Comparison of ENCODE assay signal across 8 cellular contexts in genomic region chr2:240232961-240233890, GRCh38.
DNase-seq lines count a peak whose midpoint lies in the region; ATAC-seq and TF ChIP-seq lines count a peak whose summit lies in the region.

No MANE protein-coding gene starts in this region.

- H3K9me3 Mint-ChIP-seq in activated CD8-positive, alpha-beta T cell treated with anti-CD3 and anti-CD28 coated beads for 36 hours = peaks cover 8% of the 10 kb centered on the region

- 4% methylated on average over 35 to 39 of the region's 39 CpGs for WGBS in ectodermal cell, 2 experiments
- WGBS in right lobe of liver (ENCODE audit: insufficient coverage, low coverage, low lambda C conversion rate, missing lambda C conversion rate) = under 1% methylated on average over 13 of the region's 39 CpGs

- H3K27me3 ChIP-seq in ectodermal cell (ENCODE audit: control insufficient read depth, insufficient read depth, low read length, poor library complexity, severe bottlenecking) = no peaks in the 10 kb centered on the region
- H3K27me3 ChIP-seq in right lobe of liver = no peaks in the 10 kb centered on the region

- H3K36me3 ChIP-seq in ectodermal cell (ENCODE audit: control insufficient read depth, insufficient read depth, low read length) = no peaks in the 10 kb centered on the region
- no peaks in the 10 kb centered on the region for H3K36me3 ChIP-seq in right lobe of liver

- POLR2A ChIA-PET in activated CD8-positive, alpha-beta T cell treated with anti-CD3 and anti-CD28 coated beads for 36 hours (lab: Charles Lee) = interaction anchor here (1.0 kb wide), 1 partner anchor 198 kb away, joined by 3 read pairs; no protein-coding TSS in a partner anchor

- DNase-seq in DMS 273 (lab: John Stamatoyannopoulos, UW; ENCODE audit: unreplicated experiment) = peak; percentile 88
- no peak for DNase-seq in DMS 273 treated with DMSO at 0.1 percent for 48 hours (lab: John Stamatoyannopoulos, UW)
- peak; percentile 14 for DNase-seq in NCI-H524 treated with DMSO at 0.1 percent for 48 hours (lab: John Stamatoyannopoulos, UW)
- DNase-seq in activated CD8-positive, alpha-beta T cell treated with anti-CD3 and anti-CD28 coated beads for 36 hours = peak; percentile 82
- peak; percentile 97 to 98 (median 98) for DNase-seq in right lobe of liver
- peak; percentile 66 to 70 for DNase-seq in stimulated activated CD4-positive, alpha-beta T cell treated with anti-CD3 and anti-CD28 coated beads, Interleukin-4, amount 100 ng/mL, for 4 hours
- DNase-seq in OCI-M2 (lab: John Stamatoyannopoulos, UW; ENCODE audit: unreplicated experiment) = no peak

- no peak overlapping the region for H3K27ac Mint-ChIP-seq in activated CD8-positive, alpha-beta T cell treated with anti-CD3 and anti-CD28 coated beads for 36 hours

- peak; percentile 85 for ATAC-seq in activated CD8-positive, alpha-beta T cell treated with anti-CD3 and anti-CD28 coated beads for 36 hours
- ATAC-seq in right lobe of liver = peak; percentile 77 to 88 (median 82)

- peaks cover 5% of the 10 kb centered on the region for H3K9me3 ChIP-seq in ectodermal cell (ENCODE audit: control insufficient read depth, low read length)
- no peaks in the 10 kb centered on the region for H3K9me3 ChIP-seq in right lobe of liver

- H3K27ac ChIP-seq in ectodermal cell (ENCODE audit: insufficient read depth, low read depth, low read length, poor library complexity, severe bottlenecking) (no peak overlapping the region), right lobe of liver (peak overlapping the region in 2 of 3 donors; percentile 15 to 64)

- peak; percentile 91 for TF ChIP-seq CTCF in activated CD8-positive, alpha-beta T cell treated with anti-CD3 and anti-CD28 coated beads for 36 hours (IDR thresholded peaks at IDR 0.05)
- TF ChIP-seq CTCF in right lobe of liver (IDR thresholded peaks at IDR 0.05) = peak; percentile 87 to 95 (median 92)

- H3K4me3 ChIP-seq in ectodermal cell (ENCODE audit: insufficient read depth, low read depth, low read length) (peak overlapping the region; percentile 40), right lobe of liver (peak overlapping the region; percentile 26 to 53 (median 48))

- peak; percentile 13 for TF ChIP-seq POLR2A in right lobe of liver (IDR thresholded peaks at IDR 0.05)

- no peak overlapping the region for H3K4me3 Mint-ChIP-seq in activated CD8-positive, alpha-beta T cell treated with anti-CD3 and anti-CD28 coated beads for 36 hours

- intact Hi-C loops in activated CD8-positive, alpha-beta T cell treated with anti-CD3 and anti-CD28 coated beads for 36 hours (cut with micrococcal nuclease) = loop anchor here (2.0 kb wide), 1 partner anchor 206 kb away; no protein-coding TSS in a partner anchor
- intact Hi-C loops in right lobe of liver (cut with DNase I) = loop anchor here (2.0 to 5.0 kb wide), 2 partner anchors 206 to 209 kb away; no protein-coding TSS in a partner anchor

- peaks cover 3% of the 10 kb centered on the region for H3K4me1 Mint-ChIP-seq in activated CD8-positive, alpha-beta T cell treated with anti-CD3 and anti-CD28 coated beads for 36 hours (ENCODE audit: low read depth)

- H3K36me3 Mint-ChIP-seq in activated CD8-positive, alpha-beta T cell treated with anti-CD3 and anti-CD28 coated beads for 36 hours (ENCODE audit: low read depth) = peaks cover 2% of the 10 kb centered on the region

- H3K4me1 ChIP-seq in ectodermal cell (ENCODE audit: control insufficient read depth, insufficient read depth, low read length) = peaks cover 9% of the 10 kb centered on the region
- H3K4me1 ChIP-seq in right lobe of liver = peaks cover 0 to 26% (median 6%) of the 10 kb centered on the region in 4 donors

- H3K27me3 Mint-ChIP-seq in activated CD8-positive, alpha-beta T cell treated with anti-CD3 and anti-CD28 coated beads for 36 hours = peaks cover 8% of the 10 kb centered on the region

- CTCF ChIA-PET in activated CD8-positive, alpha-beta T cell treated with anti-CD3 and anti-CD28 coated beads for 36 hours (lab: Charles Lee) = interaction anchor here (0.8 to 2.2 kb wide), 11 partner anchors 8 to 206 kb away, joined by 3 to 10 read pairs (median 3); no protein-coding TSS in a partner anchor

Comparison
In these comparisons a context has a peak if more than half of its experiments do, and no peak if none do; other contexts are left out.
1. DNase-seq: peak in DMS 273 (single experiment), NCI-H524 treated with DMSO at 0.1 percent for 48 hours (single experiment), activated CD8-positive, alpha-beta T cell treated with anti-CD3 and anti-CD28 coated beads for 36 hours (single experiment), right lobe of liver (3 of 3) and stimulated activated CD4-positive, alpha-beta T cell treated with anti-CD3 and anti-CD28 coated beads, Interleukin-4, amount 100 ng/mL, for 4 hours (2 of 2); none in DMS 273 treated with DMSO at 0.1 percent for 48 hours (single experiment) and OCI-M2 (single experiment).